In the genomic region with DNA sequence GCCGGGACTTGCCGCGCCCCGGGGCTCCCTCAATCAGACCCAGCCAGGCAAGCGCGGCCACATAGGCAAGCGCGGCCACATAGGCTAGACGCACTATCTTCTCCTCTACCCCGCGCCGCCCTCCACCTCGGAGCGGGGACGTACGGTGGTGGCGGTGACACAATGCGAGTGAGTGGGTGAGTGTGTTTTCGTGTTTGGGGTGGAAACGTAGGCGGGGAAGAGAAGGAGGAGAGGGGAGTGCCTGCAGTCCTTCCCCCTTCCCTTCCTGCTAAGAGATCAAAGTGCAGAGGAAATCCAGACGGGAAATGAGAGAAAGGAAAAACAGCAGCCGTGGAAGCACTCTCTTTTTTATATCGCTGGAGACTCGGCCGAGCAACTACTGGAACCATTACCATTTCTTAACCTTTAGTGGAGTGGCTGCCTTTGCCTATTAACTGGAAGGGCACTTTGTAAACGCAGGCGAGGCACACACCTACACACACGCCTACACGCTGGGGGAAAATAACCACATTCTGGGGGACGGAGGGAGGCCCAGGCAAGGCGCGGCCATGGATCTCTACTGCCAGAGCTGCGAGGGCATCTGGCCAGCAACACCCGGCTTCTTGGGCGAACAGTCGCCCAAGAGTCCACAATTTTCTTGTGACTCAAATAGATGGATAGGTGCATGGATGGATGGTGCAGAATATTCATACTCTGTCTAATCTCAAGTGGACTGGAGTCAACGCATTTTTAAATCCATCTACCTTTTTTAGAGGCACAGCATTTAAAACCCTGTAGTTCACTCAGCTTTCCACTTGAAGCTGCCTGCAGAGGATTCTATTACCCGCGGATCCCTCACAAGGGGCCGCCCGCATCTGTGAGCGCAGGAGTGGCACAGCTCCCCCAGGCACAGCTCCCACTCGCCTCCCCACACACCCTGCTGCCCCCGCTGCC, we compare ENCODE assay signal across 1 cellular context.
TF ChIP-seq lines count a peak whose summit lies in the region.

No MANE protein-coding gene starts in this region.

TF ChIP-seq in HepG2, 621 proteins besides CTCF, POLR2A, EP300 and RAD21 (continued from another document):
- TF ChIP-seq ZNF646 (CRISPR knock-in tag; IDR thresholded peaks at IDR 0.05) (no peak), RFXANK (CRISPR knock-in tag; IDR thresholded peaks at IDR 0.05) (no peak), FOXP1 (IDR thresholded peaks at IDR 0.05) (no peak), FOXP1 (CRISPR knock-in tag; IDR thresholded peaks at IDR 0.05) (no peak), MTF1 (CRISPR knock-in tag; IDR thresholded peaks at IDR 0.05) (no peak), STAG1 (CRISPR knock-in tag; IDR thresholded peaks at IDR 0.05) (no peak), SMARCC2 (IDR thresholded peaks at IDR 0.05) (no peak), HHEX (CRISPR knock-in tag; IDR thresholded peaks at IDR 0.05) (no peak), CBX2 (IDR thresholded peaks at IDR 0.05; ENCODE audit: low read depth, low read length) (no peak), CBX2 (CRISPR knock-in tag; IDR thresholded peaks at IDR 0.05; ENCODE audit: low read depth) (no peak), ZNF383 (CRISPR knock-in tag; IDR thresholded peaks at IDR 0.05; ENCODE audit: borderline replicate concordance) (no peak), ZNF572 (CRISPR knock-in tag; IDR thresholded peaks at IDR 0.05) (no peak), HNF4A (CRISPR knock-in tag; IDR thresholded peaks at IDR 0.05) (peak; percentile 31; the same call in 1 of the 2 replicates), ZNF615 (CRISPR knock-in tag; IDR thresholded peaks at IDR 0.05; ENCODE audit: borderline replicate concordance) (no peak), ZNF431 (CRISPR knock-in tag; IDR thresholded peaks at IDR 0.05; ENCODE audit: borderline replicate concordance, low read depth) (no peak), TOE1 (CRISPR knock-in tag; IDR thresholded peaks at IDR 0.05) (no peak), TBL1XR1 (IDR thresholded peaks at IDR 0.05; ENCODE audit: borderline replicate concordance, low read length, partially characterized antibody) (no peak), ZNF777 (CRISPR knock-in tag; IDR thresholded peaks at IDR 0.05) (peak; percentile 52; the same call in 1 of the 2 replicates), ETV6 (CRISPR knock-in tag; conservative IDR thresholded peaks at IDR 0.05) (0 out of 2 replicates have a peak, but pooled peaks have one; percentile 25), ZNF367 (CRISPR knock-in tag; IDR thresholded peaks at IDR 0.05; ENCODE audit: borderline replicate concordance) (no peak), GABPB1 (CRISPR knock-in tag; IDR thresholded peaks at IDR 0.05) (no peak), MAFK (conservative IDR thresholded peaks at IDR 0.05 in 1 of 2, IDR thresholded peaks at IDR 0.05 in 1 of 2; ENCODE audit: low read length in 2 of 2) (no peak), ZNF841 (CRISPR knock-in tag; IDR thresholded peaks at IDR 0.05; ENCODE audit: borderline replicate concordance) (no peak), IKZF4 (CRISPR knock-in tag; IDR thresholded peaks at IDR 0.05; ENCODE audit: borderline replicate concordance, low read depth, not compliant biosample characterization) (no peak)
- TF ChIP-seq, protein P1, sequence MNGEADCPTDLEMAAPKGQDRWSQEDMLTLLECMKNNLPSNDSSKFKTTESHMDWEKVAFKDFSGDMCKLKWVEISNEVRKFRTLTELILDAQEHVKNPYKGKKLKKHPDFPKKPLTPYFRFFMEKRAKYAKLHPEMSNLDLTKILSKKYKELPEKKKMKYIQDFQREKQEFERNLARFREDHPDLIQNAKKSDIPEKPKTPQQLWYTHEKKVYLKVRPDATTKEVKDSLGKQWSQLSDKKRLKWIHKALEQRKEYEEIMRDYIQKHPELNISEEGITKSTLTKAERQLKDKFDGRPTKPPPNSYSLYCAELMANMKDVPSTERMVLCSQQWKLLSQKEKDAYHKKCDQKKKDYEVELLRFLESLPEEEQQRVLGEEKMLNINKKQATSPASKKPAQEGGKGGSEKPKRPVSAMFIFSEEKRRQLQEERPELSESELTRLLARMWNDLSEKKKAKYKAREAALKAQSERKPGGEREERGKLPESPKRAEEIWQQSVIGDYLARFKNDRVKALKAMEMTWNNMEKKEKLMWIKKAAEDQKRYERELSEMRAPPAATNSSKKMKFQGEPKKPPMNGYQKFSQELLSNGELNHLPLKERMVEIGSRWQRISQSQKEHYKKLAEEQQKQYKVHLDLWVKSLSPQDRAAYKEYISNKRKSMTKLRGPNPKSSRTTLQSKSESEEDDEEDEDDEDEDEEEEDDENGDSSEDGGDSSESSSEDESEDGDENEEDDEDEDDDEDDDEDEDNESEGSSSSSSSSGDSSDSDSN (CRISPR knock-in tag; IDR thresholded peaks at IDR 0.05): no peak
- TF ChIP-seq, protein P2, sequence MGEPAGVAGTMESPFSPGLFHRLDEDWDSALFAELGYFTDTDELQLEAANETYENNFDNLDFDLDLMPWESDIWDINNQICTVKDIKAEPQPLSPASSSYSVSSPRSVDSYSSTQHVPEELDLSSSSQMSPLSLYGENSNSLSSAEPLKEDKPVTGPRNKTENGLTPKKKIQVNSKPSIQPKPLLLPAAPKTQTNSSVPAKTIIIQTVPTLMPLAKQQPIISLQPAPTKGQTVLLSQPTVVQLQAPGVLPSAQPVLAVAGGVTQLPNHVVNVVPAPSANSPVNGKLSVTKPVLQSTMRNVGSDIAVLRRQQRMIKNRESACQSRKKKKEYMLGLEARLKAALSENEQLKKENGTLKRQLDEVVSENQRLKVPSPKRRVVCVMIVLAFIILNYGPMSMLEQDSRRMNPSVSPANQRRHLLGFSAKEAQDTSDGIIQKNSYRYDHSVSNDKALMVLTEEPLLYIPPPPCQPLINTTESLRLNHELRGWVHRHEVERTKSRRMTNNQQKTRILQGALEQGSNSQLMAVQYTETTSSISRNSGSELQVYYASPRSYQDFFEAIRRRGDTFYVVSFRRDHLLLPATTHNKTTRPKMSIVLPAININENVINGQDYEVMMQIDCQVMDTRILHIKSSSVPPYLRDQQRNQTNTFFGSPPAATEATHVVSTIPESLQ (CRISPR knock-in tag; conservative IDR thresholded peaks at IDR 0.05): no peak
- TF ChIP-seq, protein P3, sequence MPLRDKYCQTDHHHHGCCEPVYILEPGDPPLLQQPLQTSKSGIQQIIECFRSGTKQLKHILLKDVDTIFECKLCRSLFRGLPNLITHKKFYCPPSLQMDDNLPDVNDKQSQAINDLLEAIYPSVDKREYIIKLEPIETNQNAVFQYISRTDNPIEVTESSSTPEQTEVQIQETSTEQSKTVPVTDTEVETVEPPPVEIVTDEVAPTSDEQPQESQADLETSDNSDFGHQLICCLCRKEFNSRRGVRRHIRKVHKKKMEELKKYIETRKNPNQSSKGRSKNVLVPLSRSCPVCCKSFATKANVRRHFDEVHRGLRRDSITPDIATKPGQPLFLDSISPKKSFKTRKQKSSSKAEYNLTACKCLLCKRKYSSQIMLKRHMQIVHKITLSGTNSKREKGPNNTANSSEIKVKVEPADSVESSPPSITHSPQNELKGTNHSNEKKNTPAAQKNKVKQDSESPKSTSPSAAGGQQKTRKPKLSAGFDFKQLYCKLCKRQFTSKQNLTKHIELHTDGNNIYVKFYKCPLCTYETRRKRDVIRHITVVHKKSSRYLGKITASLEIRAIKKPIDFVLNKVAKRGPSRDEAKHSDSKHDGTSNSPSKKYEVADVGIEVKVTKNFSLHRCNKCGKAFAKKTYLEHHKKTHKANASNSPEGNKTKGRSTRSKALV (CRISPR knock-in tag; IDR thresholded peaks at IDR 0.05): peak; percentile 43; the same call in 1 of the 2 replicates
